In the genomic region with DNA sequence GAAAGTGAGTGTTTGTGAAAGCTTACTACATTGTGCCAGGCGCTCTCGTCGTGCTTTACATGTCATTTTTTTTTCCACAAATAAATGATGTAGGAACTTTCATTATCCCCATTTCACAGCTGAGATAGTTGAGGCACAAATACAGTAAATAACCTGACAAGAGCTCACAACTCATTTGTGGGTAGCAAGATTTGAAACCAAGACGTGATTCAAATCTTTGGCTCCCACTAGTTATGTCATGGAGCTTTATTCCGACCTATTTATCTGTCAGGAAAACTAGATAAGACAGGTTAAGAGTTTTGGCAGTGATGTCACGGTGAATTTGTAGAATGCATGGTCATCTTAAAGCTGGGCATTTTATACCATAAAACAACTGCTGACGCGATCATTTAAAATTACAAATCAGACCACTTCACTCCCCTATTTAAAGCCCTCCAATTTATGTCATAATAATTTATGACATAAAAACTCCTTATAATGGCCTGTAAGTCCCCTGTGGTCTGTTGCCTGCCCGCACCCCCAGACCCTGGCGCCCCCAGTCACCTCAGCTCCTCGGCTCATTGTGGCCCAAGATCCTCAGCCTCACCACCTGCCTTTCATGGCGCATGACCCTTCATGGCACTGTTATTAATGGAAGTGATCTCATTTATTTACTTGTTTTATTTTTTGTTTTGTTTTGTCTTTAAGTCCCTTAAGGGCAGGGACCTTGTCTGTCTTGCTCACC, we compare ENCODE assay signal across 8 cellular contexts. TPM values are rescaled to one million over a fixed set of nuclear protein-coding genes. Genes with fewer than 3 reads are reported as not detected.
A peak's percentile ranks its signal among the peaks of the same experiment; 100 is the strongest.
DNase-seq lines count a peak whose midpoint lies in the region; ATAC-seq, FAIRE-seq and TF ChIP-seq lines count a peak whose summit lies in the region.

No MANE protein-coding gene starts in this region.

- POLR2A ChIA-PET in OCI-LY7 (lab: Charles Lee), result interaction anchor here (0.7 to 1.8 kb wide), 6 partner anchors 55 to 296 kb away, joined by 3 to 8 read pairs (median 4); a partner anchor contains a TSS

- no peaks in the 10 kb centered on the region for H3K9me2 ChIP-seq in OCI-LY7 (ENCODE audit: insufficient read depth, low read length)

- CTCF ChIA-PET in OCI-LY7 (lab: Charles Lee; ENCODE audit: unreplicated experiment), result no interaction called here

- ATAC-seq in GM18520 (IDR thresholded peaks at IDR 0.05; ENCODE audit: unreplicated experiment), result no peak

- peaks cover 41% of the 10 kb centered on the region for H3K79me2 ChIP-seq in OCI-LY7 (ENCODE audit: insufficient read depth, low read depth, low read length)

- no peak for TF ChIP-seq CTCF in OCI-LY7 (conservative IDR thresholded peaks at IDR 0.05; ENCODE audit: low read length)
- no peak for TF ChIP-seq CTCF in epithelial cell of proximal tubule (conservative IDR thresholded peaks at IDR 0.05; ENCODE audit: low read depth, low read length)
- TF ChIP-seq CTCF in progenitor cell of endocrine pancreas (IDR thresholded peaks at IDR 0.05; ENCODE audit: unreplicated experiment), result no peak

- no TSS peak for BruUV-seq in OCI-LY7 (replicated peaks; lab: Mats Ljungman, UMichigan)

- no peaks in the 10 kb centered on the region for H3K9me3 ChIP-seq in OCI-LY7 (ENCODE audit: low read length)

- no peaks in the 10 kb centered on the region for H3K9me3 Mint-ChIP-seq in progenitor cell of endocrine pancreas (ENCODE audit: low read depth)

- H3K4me1 Mint-ChIP-seq in progenitor cell of endocrine pancreas (ENCODE audit: low read depth), result peaks cover 28% of the 10 kb centered on the region

- no peak for FAIRE-seq in GM12891 (lab: Jason Lieb, UNC)

- peaks cover 24% of the 10 kb centered on the region for H3K4me1 ChIP-seq in OCI-LY7 (ENCODE audit: insufficient read depth, low read length, poor library complexity, severe bottlenecking)

- no peak for TF ChIP-seq POLR2A in GM12891 (IDR thresholded peaks at IDR 0.05; ENCODE audit: low read depth, low read length)

- peak overlapping the region; percentile 99 for H2AFZ ChIP-seq in OCI-LY7 (ENCODE audit: low read length)

- peak overlapping the region; percentile 99 for H3K4me3 Mint-ChIP-seq in progenitor cell of endocrine pancreas (ENCODE audit: low read depth)

- peak overlapping the region; percentile 88 for H3K4me2 ChIP-seq in OCI-LY7 (ENCODE audit: low read length)

- peaks cover 15% of the 10 kb centered on the region for H4K20me1 ChIP-seq in OCI-LY7 (ENCODE audit: insufficient read depth, low read length)

- H3K36me3 Mint-ChIP-seq in progenitor cell of endocrine pancreas (ENCODE audit: insufficient read depth), result peaks cover 5% of the 10 kb centered on the region

- DNase-seq in NCI-H748 (lab: John Stamatoyannopoulos, UW; ENCODE audit: unreplicated experiment), result peak; percentile 55
- no peak for DNase-seq in NCI-H748 treated with DMSO at 0.1 percent for 48 hours (lab: John Stamatoyannopoulos, UW)
- DNase-seq in OCI-LY7 (ENCODE audit: low spot score), result peak; percentile 13
- DNase-seq in epithelial cell of proximal tubule (ENCODE audit: low read depth), result no peak
- no peak for DNase-seq in progenitor cell of endocrine pancreas (ENCODE audit: low spot score, unreplicated experiment)
- no peak for DNase-seq in GM12891 (ENCODE audit: insufficient read length, low spot score)
- DNase-seq in HuH-7 (ENCODE audit: low spot score), result no peak

- peak overlapping the region; percentile 83 for H3K27ac ChIP-seq in OCI-LY7 (ENCODE audit: low read depth, low read length, poor library complexity, severe bottlenecking)

- H3K27ac Mint-ChIP-seq in progenitor cell of endocrine pancreas, result peak overlapping the region; percentile 98

- H3K27me3 Mint-ChIP-seq in progenitor cell of endocrine pancreas, result no peaks in the 10 kb centered on the region

- H3K36me3 ChIP-seq in OCI-LY7 (ENCODE audit: insufficient read depth, low read length), result peaks cover 22% of the 10 kb centered on the region

- peak overlapping the region; percentile 92 for H3K4me3 ChIP-seq in OCI-LY7 (ENCODE audit: low read depth, low read length, poor library complexity, severe bottlenecking)
- H3K4me3 ChIP-seq in epithelial cell of proximal tubule (ENCODE audit: low read depth, low read length), result peak overlapping the region; percentile 93

- intact Hi-C loops in OCI-LY7 (cut with micrococcal nuclease; ENCODE audit: unreplicated experiment), result loop anchor here (2.0 to 5.0 kb wide), 2 partner anchors 54 to 103 kb away; a partner anchor contains a TSS

TF ChIP-seq in GM12891, 5 proteins besides CTCF, POLR2A, EP300 and RAD21:
- TF ChIP-seq POLR2AphosphoS5 (IDR thresholded peaks at IDR 0.05; ENCODE audit: low read depth, low read length), result no peak
- TF ChIP-seq TAF1 (IDR thresholded peaks at IDR 0.05; ENCODE audit: low read depth, low read length), result no peak
- TF ChIP-seq SPI1 (IDR thresholded peaks at IDR 0.05; ENCODE audit: low read depth, low read length), result no peak
- TF ChIP-seq POU2F2 (IDR thresholded peaks at IDR 0.05; ENCODE audit: low read depth, low read length), result no peak
- TF ChIP-seq PAX5 (IDR thresholded peaks at IDR 0.05; ENCODE audit: insufficient read depth, low read length, severe bottlenecking), result no peak

RNA-seq across cellular contexts. Expression of a gene that starts 0.7 kb away (rescaled TPM):
- 13.6 and 16.7 TPM in 2 replicates for total RNA-seq in OCI-LY7 (2014; rRNA removed; shearing (Covaris generic))
- 29.8 and 31.4 TPM in 2 replicates for total RNA-seq in OCI-LY7 (2022)
- 24.0 and 24.7 TPM in 2 replicates for total RNA-seq in epithelial cell of proximal tubule
- total RNA-seq in progenitor cell of endocrine pancreas, result 70.3 and 76.1 TPM in 2 replicates
- polyA plus RNA-seq in GM12891 (2012; ENCODE audit: low read depth, missing spikeins), result 14.6 TPM

RNA-seq across cellular contexts. Expression of a gene that starts 32.2 kb away (rescaled TPM):
- total RNA-seq in OCI-LY7 (2014; rRNA removed; shearing (Covaris generic)), result 0.13 and 0.38 TPM in 2 replicates
- total RNA-seq in OCI-LY7 (2022) (0.87 and 1.1 TPM in 2 replicates), epithelial cell of proximal tubule (0.29 and 0.87 TPM in 2 replicates), progenitor cell of endocrine pancreas (4.5 and 5.9 TPM in 2 replicates)
- polyA plus RNA-seq in GM12891 (2012; ENCODE audit: low read depth, missing spikeins), result 0.60 TPM

RNA-seq across cellular contexts. Expression of a gene that starts 54.9 kb away (rescaled TPM):
- total RNA-seq in OCI-LY7 (2014; rRNA removed; shearing (Covaris generic)), result 4.3 and 7.5 TPM in 2 replicates
- total RNA-seq in OCI-LY7 (2022) (7.6 and 9.1 TPM in 2 replicates), epithelial cell of proximal tubule (5.1 TPM in 2 replicates), progenitor cell of endocrine pancreas (27.1 and 34.5 TPM in 2 replicates)
- polyA plus RNA-seq in GM12891 (2012; ENCODE audit: low read depth, missing spikeins), result 14.5 TPM

Comparison
In these comparisons a context has a peak if more than half of its experiments do, and no peak if none do; other contexts are left out.
1. DNase-seq: peak in NCI-H748 (single experiment) and OCI-LY7 (single experiment); none in NCI-H748 treated with DMSO at 0.1 percent for 48 hours (single experiment), epithelial cell of proximal tubule (single experiment), progenitor cell of endocrine pancreas (single experiment), GM12891 (single experiment) and HuH-7 (single experiment).